Comparison of ENCODE assay signal across 8 cellular contexts in the genomic region with DNA sequence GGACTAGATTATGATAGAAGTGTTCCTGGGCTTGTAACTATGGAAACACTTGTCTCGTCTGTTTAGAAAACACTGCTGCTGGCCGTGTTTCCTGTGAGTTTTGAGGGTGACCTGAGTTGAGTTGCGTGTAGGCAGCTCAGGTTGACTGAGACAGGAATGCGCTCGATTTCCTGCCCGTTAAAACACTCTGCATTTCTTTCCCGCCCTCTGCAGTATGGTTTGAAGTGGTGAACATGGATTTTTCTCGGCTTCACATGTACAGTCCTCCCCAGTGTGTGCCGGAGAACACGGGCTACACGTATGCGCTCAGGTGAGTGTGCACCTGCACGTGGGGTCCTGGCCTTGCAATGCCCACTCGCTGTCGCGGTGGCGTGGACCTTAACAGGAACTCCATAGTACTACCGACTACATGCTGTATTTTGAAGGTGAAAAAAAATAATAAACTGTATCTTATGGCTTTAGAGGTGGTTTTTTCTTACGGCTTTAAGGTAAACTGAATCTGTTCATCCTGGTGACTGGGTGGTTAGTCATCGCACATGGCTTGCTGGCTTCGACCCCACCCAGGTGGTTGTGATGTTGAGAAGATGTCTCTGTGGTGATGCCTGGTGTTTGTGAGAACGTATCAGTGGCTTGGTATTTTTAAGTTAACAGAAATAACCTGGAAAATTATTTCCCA. TPM values are rescaled to one million over a fixed set of nuclear protein-coding genes. Genes with fewer than 3 reads are reported as not detected.
DNase-seq lines count a peak whose midpoint lies in the region; ATAC-seq and TF ChIP-seq lines count a peak whose summit lies in the region.

A gene with protein sequence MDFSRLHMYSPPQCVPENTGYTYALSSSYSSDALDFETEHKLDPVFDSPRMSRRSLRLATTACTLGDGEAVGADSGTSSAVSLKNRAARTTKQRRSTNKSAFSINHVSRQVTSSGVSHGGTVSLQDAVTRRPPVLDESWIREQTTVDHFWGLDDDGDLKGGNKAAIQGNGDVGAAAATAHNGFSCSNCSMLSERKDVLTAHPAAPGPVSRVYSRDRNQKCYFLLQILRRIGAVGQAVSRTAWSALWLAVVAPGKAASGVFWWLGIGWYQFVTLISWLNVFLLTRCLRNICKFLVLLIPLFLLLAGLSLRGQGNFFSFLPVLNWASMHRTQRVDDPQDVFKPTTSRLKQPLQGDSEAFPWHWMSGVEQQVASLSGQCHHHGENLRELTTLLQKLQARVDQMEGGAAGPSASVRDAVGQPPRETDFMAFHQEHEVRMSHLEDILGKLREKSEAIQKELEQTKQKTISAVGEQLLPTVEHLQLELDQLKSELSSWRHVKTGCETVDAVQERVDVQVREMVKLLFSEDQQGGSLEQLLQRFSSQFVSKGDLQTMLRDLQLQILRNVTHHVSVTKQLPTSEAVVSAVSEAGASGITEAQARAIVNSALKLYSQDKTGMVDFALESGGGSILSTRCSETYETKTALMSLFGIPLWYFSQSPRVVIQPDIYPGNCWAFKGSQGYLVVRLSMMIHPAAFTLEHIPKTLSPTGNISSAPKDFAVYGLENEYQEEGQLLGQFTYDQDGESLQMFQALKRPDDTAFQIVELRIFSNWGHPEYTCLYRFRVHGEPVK (plus strand): TSS at position 185 of the 676 bp plus-strand sequence. CDS start 49 bp downstream, at position 234.

- CTCF ChIA-PET in PC-3 (lab: Charles Lee): interaction anchor here (0.5 to 1.2 kb wide), 3 partner anchors 14 to 41 kb away, joined by 3 to 5 read pairs (median 4); no protein-coding TSS in a partner anchor
- CTCF ChIA-PET in activated naive CD4-positive, alpha-beta T cell treated with anti-CD3 and anti-CD28 coated beads for 36 hours (lab: Charles Lee): interaction anchor here (0.6 to 1.7 kb wide), 10 partner anchors 14 to 500 kb away, joined by 3 to 9 read pairs (median 3); no protein-coding TSS in a partner anchor

- peak within 1 kb of the TSS; percentile 73 for H3K4me3 Mint-ChIP-seq in activated naive CD4-positive, alpha-beta T cell treated with anti-CD3 and anti-CD28 coated beads for 36 hours

- H3K79me2 ChIP-seq in PC-3 (ENCODE audit: low read length): peaks cover 84% of the 10 kb centered on the region

- peak within 1 kb of the TSS; percentile 99 for H3K27ac Mint-ChIP-seq in activated naive CD4-positive, alpha-beta T cell treated with anti-CD3 and anti-CD28 coated beads for 36 hours

- H3K9ac ChIP-seq in PC-3 (ENCODE audit: low read length): peak within 1 kb of the TSS; percentile 96

- peaks cover 7% of the 10 kb centered on the region for H3K36me3 Mint-ChIP-seq in activated naive CD4-positive, alpha-beta T cell treated with anti-CD3 and anti-CD28 coated beads for 36 hours (ENCODE audit: low read depth)

- no peak within 1 kb of the TSS for H2AFZ ChIP-seq in PC-3 (ENCODE audit: low read length)

- peak within 1 kb of the TSS; percentile 65 for H3K4me3 ChIP-seq in PC-3 (ENCODE audit: low read length)

- H3K9me3 ChIP-seq in PC-3 (ENCODE audit: low read length): no peaks in the 10 kb centered on the region

- H3K4me2 ChIP-seq in PC-3 (ENCODE audit: low read length): peak within 1 kb of the TSS; percentile 93

- peaks cover 7% of the 10 kb centered on the region for H3K36me3 ChIP-seq in PC-3 (ENCODE audit: low read depth, low read length)

- no peaks in the 10 kb centered on the region for H3K27me3 Mint-ChIP-seq in activated naive CD4-positive, alpha-beta T cell treated with anti-CD3 and anti-CD28 coated beads for 36 hours (ENCODE audit: low read depth)

- ATAC-seq in PC-3 (peak; percentile 72), Right ventricle myocardium superior (ENCODE audit: poor library complexity) (peak; percentile 38), sciatic nerve (peak; percentile 57)

- H3K4me1 Mint-ChIP-seq in activated naive CD4-positive, alpha-beta T cell treated with anti-CD3 and anti-CD28 coated beads for 36 hours (ENCODE audit: low read depth): peaks cover 71% of the 10 kb centered on the region

- H3K27ac ChIP-seq in PC-3 (ENCODE audit: low read length): peak within 1 kb of the TSS; percentile 99

- H4K20me1 ChIP-seq in PC-3 (ENCODE audit: low read length): no peaks in the 10 kb centered on the region

- H3K4me1 ChIP-seq in PC-3 (ENCODE audit: insufficient read depth, low read length): peaks cover 58% of the 10 kb centered on the region

- H3K27me3 ChIP-seq in PC-3 (ENCODE audit: low read length): no peaks in the 10 kb centered on the region

- no TSS peak for BruUV-seq in PC-3 (replicated peaks; lab: Mats Ljungman, UMichigan)

- POLR2A ChIA-PET in PC-3 (lab: Charles Lee; ENCODE audit: unreplicated experiment): interaction anchor here (0.6 to 1.7 kb wide), 4 partner anchors 15 to 191 kb away, joined by 4 to 25 read pairs (median 9); no protein-coding TSS in a partner anchor

- H3K9me2 ChIP-seq in PC-3 (replicated peaks; ENCODE audit: low read length): no peaks in the 10 kb centered on the region

- DNase-seq in COLO668 (lab: John Stamatoyannopoulos, UW; ENCODE audit: unreplicated experiment): peak; percentile 67
- DNase-seq in H4 (ENCODE audit: low spot score): peak; percentile 88
- peak; percentile 94 for DNase-seq in PC-3
- peak; percentile 88 for DNase-seq in activated naive CD4-positive, alpha-beta T cell treated with anti-CD3 and anti-CD28 coated beads for 36 hours
- DNase-seq in Right ventricle myocardium superior: peak; percentile 37
- no peak for DNase-seq in sciatic nerve (ENCODE audit: low spot score)
- DNase-seq in iPS-NIHi7 (ENCODE audit: extremely low spot score): no peak
- DNase-seq in NCI-H1048 (lab: John Stamatoyannopoulos, UW): no peak

- H3F3A ChIP-seq in PC-3 (ENCODE audit: low read length, unreplicated experiment): no peaks in the 10 kb centered on the region

- TF ChIP-seq CTCF in PC-3 (conservative IDR thresholded peaks at IDR 0.05; ENCODE audit: low read depth, low read length): no peak

- intact Hi-C loops in PC-3 (cut with micrococcal nuclease): loop anchor here (1.0 to 5.0 kb wide), 4 partner anchors 14 to 210 kb away; a partner anchor contains a TSS
- intact Hi-C loops in activated naive CD4-positive, alpha-beta T cell treated with anti-CD3 and anti-CD28 coated beads for 36 hours (cut with micrococcal nuclease): loop anchor here (1.0 to 5.0 kb wide), 9 partner anchors 12 to 470 kb away; no protein-coding TSS in a partner anchor
- intact Hi-C loops in Right ventricle myocardium superior (cut with DNase I): loop anchor here (5.0 kb wide), 1 partner anchor 35 kb away; no protein-coding TSS in a partner anchor
- intact Hi-C loops in sciatic nerve (cut with DNase I): no loop called here

- H3K9me3 Mint-ChIP-seq in activated naive CD4-positive, alpha-beta T cell treated with anti-CD3 and anti-CD28 coated beads for 36 hours: no peaks in the 10 kb centered on the region

RNA-seq across cellular contexts. Expression of the gene that starts here (rescaled TPM):
- total RNA-seq in H4 (2014; rRNA removed; shearing (Covaris generic)): 157 and 180 TPM in 2 replicates
- 92.5 and 100 TPM in 2 replicates for total RNA-seq in PC-3 (2014; rRNA removed)
- total RNA-seq in activated naive CD4-positive, alpha-beta T cell treated with anti-CD3 and anti-CD28 coated beads for 36 hours: 10 to 100 TPM; 67.8 to 74.4 TPM
- 177 TPM for total RNA-seq in Right ventricle myocardium superior
- 207 TPM for total RNA-seq in sciatic nerve

Comparison
In these comparisons a context has a peak if more than half of its experiments do, and no peak if none do; other contexts are left out.
1. DNase-seq: peak in COLO668 (single experiment), H4 (single experiment), PC-3 (single experiment), activated naive CD4-positive, alpha-beta T cell treated with anti-CD3 and anti-CD28 coated beads for 36 hours (single experiment) and Right ventricle myocardium superior (single experiment); none in sciatic nerve (single experiment), iPS-NIHi7 (single experiment) and NCI-H1048 (single experiment).
2. Peak in every context shown above with its lines, with median percentiles within 50 percentile points of each other: ATAC-seq.